In genomic region chr21:34085129-34085528, GRCh38 we compare ENCODE assay signal across 19 cellular contexts. TPM values are rescaled to one million over a fixed set of nuclear protein-coding genes. Genes with fewer than 3 reads are reported as not detected.
DNase-seq lines count a peak whose midpoint lies in the region; ATAC-seq, FAIRE-seq and TF ChIP-seq lines count a peak whose summit lies in the region.
"Had no signal": no experiment of that assay in that cellular context is flagged by ENCODE, and none has a peak within 500 bp of the region (broad histone marks: within the 10 kb centered on the region; RNA-seq: fewer than 3 reads in every experiment).

No MANE protein-coding gene starts in this region.

- no peak for TF ChIP-seq CTCF in natural killer cell (IDR thresholded peaks at IDR 0.05)
- TF ChIP-seq CTCF in H1 (IDR thresholded peaks at IDR 0.05; ENCODE audit: control extremely low read depth in 1 of 3, insufficient read depth in 1 of 3, low read depth in 1 of 3, low read length in 3 of 3): no peak
- no peak for TF ChIP-seq CTCF in GM13977 (IDR thresholded peaks at IDR 0.05; ENCODE audit: extremely low read depth, insufficient read depth, missing control alignments)

- peaks cover 11% of the 10 kb centered on the region for H3K79me1 ChIP-seq in H1 (ENCODE audit: low read depth, low read length)

- H3K4me3 ChIP-seq in H1 (ENCODE audit: extremely low read depth in 1 of 4, insufficient read depth in 2 of 4, low read depth in 3 of 4, low read length in 4 of 4): peak overlapping the region in 1 of 4 experiments; percentile 5; a peak in 1 of 8 replicates
- H3K4me3 ChIP-seq: K562 had no signal

- no peak overlapping the region for H2BK12ac ChIP-seq in H1 (ENCODE audit: low read depth, low read length)

- no peak overlapping the region for H3K4me3 Mint-ChIP-seq in natural killer cell treated with Interleukin-12 subunit alpha and Interleukin-12 subunit beta and Interleukin-15 and Interleukin-18, amount 100 ng/mL, for 72 hours
- H3K4me3 Mint-ChIP-seq in natural killer cell: no peak overlapping the region
- H3K4me3 Mint-ChIP-seq: B cell had no signal

- H3K36me3 ChIP-seq in H1 (ENCODE audit: control insufficient read depth in 2 of 4, insufficient read depth in 4 of 4, low read length in 3 of 4): peaks cover 0 to 2% (median 0%) of the 10 kb centered on the region in 4 experiments; a peak in 2 of 8 replicates

- ATAC-seq in natural killer cell treated with Interleukin-12 subunit alpha and Interleukin-12 subunit beta and Interleukin-15 and Interleukin-18, amount 100 ng/mL, for 72 hours: no peak
- ATAC-seq in natural killer cell (no peak), HG03097 (IDR thresholded peaks at IDR 0.05; ENCODE audit: low FRiP score, unreplicated experiment) (no peak)
- ATAC-seq: K562, Panc1 had no signal

- no peak overlapping the region for H4K5ac ChIP-seq in H1 (ENCODE audit: insufficient read length, low read depth, low read length)

- H2AFZ ChIP-seq in H1 (ENCODE audit: low read length): no peak overlapping the region

- no peaks in the 10 kb centered on the region for H3K27me3 Mint-ChIP-seq in natural killer cell treated with Interleukin-12 subunit alpha and Interleukin-12 subunit beta and Interleukin-15 and Interleukin-18, amount 100 ng/mL, for 72 hours
- no peaks in the 10 kb centered on the region for H3K27me3 Mint-ChIP-seq in natural killer cell (ENCODE audit: low read depth in 2 of 2)
- H3K27me3 Mint-ChIP-seq: B cell; CD4-positive, CD25-positive, alpha-beta regulatory T cell had no signal

- peak overlapping the region; percentile 14 to 37; a peak in 2 of 4 replicates for H3K4me2 ChIP-seq in H1 (ENCODE audit: insufficient read depth in 1 of 2, low read depth in 2 of 2, low read length in 2 of 2)

- no peak overlapping the region for H3K9ac ChIP-seq in H1 (replicated peaks in 1 of 4; ENCODE audit: extremely low read depth in 1 of 4, low read depth in 3 of 4, low read length in 3 of 4)

- peaks cover 16 to 100% of the 10 kb centered on the region in 2 experiments for H3K79me2 ChIP-seq in H1 (ENCODE audit: control insufficient read depth in 1 of 2, insufficient read depth in 2 of 2, low read length in 2 of 2)

- intact Hi-C loops in natural killer cell (cut with micrococcal nuclease): no loop called here

- no peak overlapping the region for H3K14ac ChIP-seq in H1 (ENCODE audit: insufficient read length)

- in situ Hi-C loops in GM13977 (cut with MboI; ENCODE audit: low pct_unique_long_range_greater_than_20kb, low sequenced_read_pairs, unreplicated experiment): no loop called here

- POLR2A ChIA-PET in H1 (lab: Charles Lee; ENCODE audit: partially characterized antibody): interaction anchor here (0.9 kb wide), 1 partner anchor 11 kb away, joined by 4 read pairs; no protein-coding TSS in a partner anchor

- H3K36me3 Mint-ChIP-seq in natural killer cell treated with Interleukin-12 subunit alpha and Interleukin-12 subunit beta and Interleukin-15 and Interleukin-18, amount 100 ng/mL, for 72 hours: peaks cover 24% of the 10 kb centered on the region
- no peaks in the 10 kb centered on the region for H3K36me3 Mint-ChIP-seq in natural killer cell

- H3K27me3 ChIP-seq in H1 (replicated peaks in 1 of 4; ENCODE audit: control insufficient read depth in 3 of 4, extremely low read depth in 1 of 4, insufficient read depth in 3 of 4, low read length in 3 of 4): no peaks in the 10 kb centered on the region

- H3K18ac ChIP-seq in H1 (ENCODE audit: extremely low read depth, low read length): no peak overlapping the region

- H4K91ac ChIP-seq in H1 (replicated peaks; ENCODE audit: insufficient read length, low read length): no peak overlapping the region

- 38% methylated on average over 2 of the region's 2 CpGs; no CpG with 5 or more reads in 1 of the 2 experiments for WGBS in H1 (ENCODE audit: extremely low coverage in 1 of 2, insufficient coverage in 1 of 2, insufficient read length in 1 of 2, insufficient replicate concordance in 2 of 2, low coverage in 1 of 2, low lambda C conversion rate in 2 of 2, missing lambda C conversion rate in 1 of 2), 2 experiments

- H3K4me1 ChIP-seq in H1 (replicated peaks in 1 of 4; ENCODE audit: control insufficient read depth in 3 of 4, insufficient read depth in 4 of 4, low read length in 3 of 4): peaks cover 2 to 16% (median 8%) of the 10 kb centered on the region in 4 experiments; a peak in 6 of 7 replicates

- peaks cover 42 to 44% of the 10 kb centered on the region in 2 donors for H3K4me1 Mint-ChIP-seq in natural killer cell treated with Interleukin-12 subunit alpha and Interleukin-12 subunit beta and Interleukin-15 and Interleukin-18, amount 100 ng/mL, for 72 hours (ENCODE audit: low read depth in 2 of 2)
- peaks cover 45 to 54% of the 10 kb centered on the region in 2 donors for H3K4me1 Mint-ChIP-seq in natural killer cell

- peak overlapping the region; percentile 28 to 32 for H3K27ac Mint-ChIP-seq in natural killer cell treated with Interleukin-12 subunit alpha and Interleukin-12 subunit beta and Interleukin-15 and Interleukin-18, amount 100 ng/mL, for 72 hours
- no peak overlapping the region for H3K27ac Mint-ChIP-seq in natural killer cell
- H3K27ac Mint-ChIP-seq: B cell; CD4-positive, CD25-positive, alpha-beta regulatory T cell had no signal

- H4K20me1 ChIP-seq in H1 (replicated peaks in 1 of 2; ENCODE audit: control insufficient read depth in 1 of 2, insufficient read depth in 2 of 2, low read length in 2 of 2): peaks cover 8 to 25% of the 10 kb centered on the region in 2 experiments

- no peak overlapping the region for H2BK15ac ChIP-seq in H1 (ENCODE audit: low read length)

- no peak overlapping the region for H3K23ac ChIP-seq in H1 (ENCODE audit: insufficient read length)

- H3K56ac ChIP-seq in H1 (replicated peaks; ENCODE audit: insufficient read length, low read depth, low read length): no peak overlapping the region

- no peak overlapping the region for H2AK5ac ChIP-seq in H1 (ENCODE audit: low read depth, low read length)

- TF ChIP-seq POLR2A in H1 (IDR thresholded peaks at IDR 0.05; ENCODE audit: control extremely low read depth in 1 of 2, low read depth in 2 of 2, low read length in 2 of 2): no peak

- H2BK5ac ChIP-seq in H1 (ENCODE audit: low read depth, low read length): no peak overlapping the region

- H4K8ac ChIP-seq in H1 (ENCODE audit: extremely low read depth, insufficient read depth, low read length): no peak overlapping the region

- CTCF ChIA-PET in H1 (lab: Charles Lee; ENCODE audit: partially characterized antibody): interaction anchor here (1.0 kb wide), 1 partner anchor 161 kb away, joined by 4 read pairs; no protein-coding TSS in a partner anchor

- no peak overlapping the region for H2BK120ac ChIP-seq in H1 (replicated peaks; ENCODE audit: low read depth, low read length)

- no peak overlapping the region for H3K4ac ChIP-seq in H1 (replicated peaks; ENCODE audit: insufficient read length, low read depth, low read length)

- no peaks in the 10 kb centered on the region for H3K9me3 ChIP-seq in H1 (ENCODE audit: insufficient read depth in 2 of 2, low read depth in 1 of 2, low read length in 1 of 2)
- H3K9me3 ChIP-seq: Caco-2 had no signal

- no peak overlapping the region for H3K27ac ChIP-seq in H1 (ENCODE audit: low read depth, low read length)
- H3K27ac ChIP-seq: 22Rv1 had no signal

- no peaks in the 10 kb centered on the region for H3K9me3 Mint-ChIP-seq in natural killer cell treated with Interleukin-12 subunit alpha and Interleukin-12 subunit beta and Interleukin-15 and Interleukin-18, amount 100 ng/mL, for 72 hours
- H3K9me3 Mint-ChIP-seq in natural killer cell: no peaks in the 10 kb centered on the region

- DNase-seq in NCI-H2081 (lab: John Stamatoyannopoulos, UW) (peak; percentile 4 to 27), NCI-H2081 treated with DMSO at 0.1 percent for 48 hours (lab: John Stamatoyannopoulos, UW) (no peak), natural killer cell (no peak), H1 (ENCODE audit: low read depth in 1 of 2, low spot score in 2 of 2) (no peak), GM13977 (ENCODE audit: low spot score) (no peak), NCI-H1694 treated with DMSO at 0.1 percent for 48 hours (lab: John Stamatoyannopoulos, UW) (no peak)
- DNase-seq in natural killer cell treated with Interleukin-12 subunit alpha and Interleukin-12 subunit beta and Interleukin-15 and Interleukin-18, amount 100 ng/mL, for 72 hours (ENCODE audit: low spot score): no peak
- DNase-seq: Caco-2; CD4-positive, CD25-positive, alpha-beta regulatory T cell; DMS153; MV-4-11; NCI-H1417; NCI-H2227 treated with DMSO at 0.1 percent for 48 hours; NCI-H524 had no signal

- TF ChIP-seq EP300 in H1 (IDR thresholded peaks at IDR 0.05; ENCODE audit: borderline replicate concordance in 1 of 2, low read depth in 2 of 2, low read length in 2 of 2): no peak

- FAIRE-seq in H1 (lab: Jason Lieb, UNC): no peak
- FAIRE-seq: K562 had no signal

- H3K23me2 ChIP-seq in H1 (ENCODE audit: low read depth, low read length): no peaks in the 10 kb centered on the region

- H2BK20ac ChIP-seq in H1 (ENCODE audit: low read length): no peak overlapping the region

- TF ChIP-seq RAD21 in H1 (IDR thresholded peaks at IDR 0.05 in 1 of 2, conservative IDR thresholded peaks at IDR 0.05 in 1 of 2; ENCODE audit: low read depth in 2 of 2, low read length in 2 of 2): no peak

RNA-seq across cellular contexts. Expression of gene MRPS6, which starts 11.8 kb away (rescaled TPM):
- total RNA-seq in natural killer cell treated with Interleukin-12 subunit alpha and Interleukin-12 subunit beta and Interleukin-15 and Interleukin-18, amount 100 ng/mL, for 72 hours: 100 to 1,000 TPM; 122 to 188 TPM
- total RNA-seq in natural killer cell: 10 to 100 TPM; 42.7 to 54.5 (median 44.3) TPM
- total RNA-seq in H1 (2021; fragmentation: NEBNext Ultra II Directional; extraction: Animal tissue kit (Norgen Biotek cat#: 25700)): 154 and 156 TPM in 2 replicates
- polyA plus RNA-seq in H1 (2011; rRNA removed): 61.3 and 62.7 TPM in 2 replicates
- 69.0 TPM for polyA plus RNA-seq in H1 (2011; cell fraction: cytosol; rRNA removed)
- 30.3 TPM for polyA plus RNA-seq in H1 (2011; cell fraction: nucleus; rRNA removed)
- polyA plus RNA-seq in H1 (2012, experiment 1 of 2): 92.0 to 134 TPM (median 121 TPM) in 4 replicates
- 158 TPM for polyA plus RNA-seq in H1 (2012, experiment 2 of 2)
- 171 TPM for polyA plus RNA-seq in H1 (2013, experiment 1 of 2)
- polyA plus RNA-seq in H1 (2013, experiment 2 of 2): 185 TPM
- 17.3 and 19.4 TPM in 2 replicates for polyA minus RNA-seq in H1 (2011; rRNA and poly(A)+ RNA removed)
- 15.8 TPM for polyA minus RNA-seq in H1 (2011; cell fraction: cytosol; rRNA and poly(A)+ RNA removed)
- polyA minus RNA-seq in H1 (2011; cell fraction: nucleus; rRNA and poly(A)+ RNA removed): 33.2 TPM

RNA-seq across cellular contexts. Expression of gene SLC5A3, which starts 11.8 kb away (rescaled TPM):
- total RNA-seq in natural killer cell treated with Interleukin-12 subunit alpha and Interleukin-12 subunit beta and Interleukin-15 and Interleukin-18, amount 100 ng/mL, for 72 hours: 10 to 100 TPM; 36.1 to 59.1 TPM
- total RNA-seq in natural killer cell: 10 to 100 TPM; 14.5 to 25.1 (median 17.9) TPM
- total RNA-seq in H1 (2021; fragmentation: NEBNext Ultra II Directional; extraction: Animal tissue kit (Norgen Biotek cat#: 25700)): 19.4 TPM in 2 replicates
- 2.4 and 4.0 TPM in 2 replicates for polyA plus RNA-seq in H1 (2011; rRNA removed)
- polyA plus RNA-seq in H1 (2011; cell fraction: cytosol; rRNA removed): 4.2 TPM
- 3.0 TPM for polyA plus RNA-seq in H1 (2011; cell fraction: nucleus; rRNA removed)
- 3.3 to 5.8 TPM (median 4.2 TPM) in 4 replicates for polyA plus RNA-seq in H1 (2012, experiment 1 of 2)
- 0.25 TPM for polyA plus RNA-seq in H1 (2012, experiment 2 of 2)
- polyA plus RNA-seq in H1 (2013, experiment 1 of 2): 9.6 TPM
- polyA plus RNA-seq in H1 (2013, experiment 2 of 2): 8.5 TPM
- polyA minus RNA-seq in H1 (2011; rRNA and poly(A)+ RNA removed): 21.0 and 25.5 TPM in 2 replicates
- polyA minus RNA-seq in H1 (2011; cell fraction: cytosol; rRNA and poly(A)+ RNA removed): 11.6 TPM
- polyA minus RNA-seq in H1 (2011; cell fraction: nucleus; rRNA and poly(A)+ RNA removed): 44.9 TPM

Comparison
In these comparisons a context has a peak if more than half of its experiments do, and no peak if none do; other contexts are left out.
1. DNase-seq: peak in NCI-H2081 (2 of 2); none in NCI-H2081 treated with DMSO at 0.1 percent for 48 hours (single experiment), natural killer cell treated with Interleukin-12 subunit alpha and Interleukin-12 subunit beta and Interleukin-15 and Interleukin-18, amount 100 ng/mL, for 72 hours (single experiment), natural killer cell (single experiment), H1 (0 of 2), GM13977 (single experiment) and NCI-H1694 treated with DMSO at 0.1 percent for 48 hours (single experiment).
2. H3K27ac Mint-ChIP-seq: peak in natural killer cell treated with Interleukin-12 subunit alpha and Interleukin-12 subunit beta and Interleukin-15 and Interleukin-18, amount 100 ng/mL, for 72 hours (2 of 2); none in natural killer cell (0 of 2).